17 cellular contexts compared by ENCODE assay signal in genomic region chr1:54851406-54851805, GRCh38. TPM values are rescaled to one million over a fixed set of nuclear protein-coding genes. Genes with fewer than 3 reads are reported as not detected.
A peak's percentile ranks its signal among the peaks of the same experiment; 100 is the strongest.
DNase-seq lines count a peak whose midpoint lies in the region; TF ChIP-seq lines count a peak whose summit lies in the region.
"Had no signal": no experiment of that assay in that cellular context is flagged by ENCODE, and none has a peak within 500 bp of the region (broad histone marks: within the 10 kb centered on the region; RNA-seq: fewer than 3 reads in every experiment).

No MANE protein-coding gene starts in this region.

- H3K27ac ChIP-seq in SJSA1, result peak overlapping the region; percentile 39
- peak overlapping the region; percentile 50 to 77 (median 68) for H3K27ac ChIP-seq in esophagus squamous epithelium
- H3K27ac ChIP-seq: A549 had no signal

- H3K36me3 ChIP-seq in SJSA1, result peaks cover 51% of the 10 kb centered on the region
- peaks cover 11 to 96% (median 27%) of the 10 kb centered on the region in 3 donors for H3K36me3 ChIP-seq in esophagus squamous epithelium

- H3K4me1 ChIP-seq in SJSA1 (replicated peaks) (peaks cover 12% of the 10 kb centered on the region), esophagus squamous epithelium (peaks cover 9 to 75% (median 12%) of the 10 kb centered on the region in 3 donors)

- WGBS in esophagus squamous epithelium, 2 donors, result 89% methylated on average over 6 of the region's 9 CpGs; no CpG with 5 or more reads in 1 of the 2 donors

- H3K9me3 ChIP-seq in SJSA1 (replicated peaks), result no peaks in the 10 kb centered on the region; the same call in 1 of the 2 replicates
- no peaks in the 10 kb centered on the region for H3K9me3 ChIP-seq in esophagus squamous epithelium
- H3K9me3 ChIP-seq: A549 had no signal

- no peak for TF ChIP-seq POLR2A in esophagus squamous epithelium (IDR thresholded peaks at IDR 0.05)

- H3K4me3 ChIP-seq in SJSA1 (no peak overlapping the region), esophagus squamous epithelium (no peak overlapping the region)
- H3K4me3 ChIP-seq: A549 had no signal

- BruUV-seq in Calu3 (replicated peaks; lab: Mats Ljungman, UMichigan), result no TSS peak

- CTCF ChIA-PET in Calu3 (lab: Charles Lee), result interaction anchor here (0.6 kb wide), 1 partner anchor 1665 kb away, joined by 5 read pairs; no protein-coding TSS in a partner anchor

- intact Hi-C loops in Calu3 (cut with micrococcal nuclease; ENCODE audit: unreplicated experiment) (no loop called here), esophagus squamous epithelium (cut with DNase I) (no loop called here)
- intact Hi-C loops in activated T-helper 1 cell treated with anti-CD3 and anti-CD28 coated beads, Interleukin-12 subunit alpha, Interleukin-12 subunit beta, Interleukin-2, Interleukin-4 antibody, amounts not matched to agents 30 ng/mL and 10 ng/mL and 1 ng/mL, durations not matched to agents 14 hours and 24 hours and 36 hours (cut with micrococcal nuclease), result no loop called here

- peak overlapping the region; percentile 42 for H3K27ac Mint-ChIP-seq in Calu3 (ENCODE audit: unreplicated experiment)
- H3K27ac Mint-ChIP-seq in activated T-helper 1 cell treated with anti-CD3 and anti-CD28 coated beads, Interleukin-12 subunit alpha, Interleukin-12 subunit beta, Interleukin-2, Interleukin-4 antibody, amounts not matched to agents 30 ng/mL and 10 ng/mL and 1 ng/mL, durations not matched to agents 14 hours and 24 hours and 36 hours, result no peak overlapping the region

- no peaks in the 10 kb centered on the region for H3K9me3 Mint-ChIP-seq in Calu3 (ENCODE audit: low read depth, unreplicated experiment)
- no peaks in the 10 kb centered on the region for H3K9me3 Mint-ChIP-seq in activated T-helper 1 cell treated with anti-CD3 and anti-CD28 coated beads, Interleukin-12 subunit alpha, Interleukin-12 subunit beta, Interleukin-2, Interleukin-4 antibody, amounts not matched to agents 30 ng/mL and 10 ng/mL and 1 ng/mL, durations not matched to agents 14 hours and 24 hours and 36 hours

- H3K4me3 Mint-ChIP-seq in Calu3 (ENCODE audit: low read depth, unreplicated experiment), result no peak overlapping the region
- no peak overlapping the region for H3K4me3 Mint-ChIP-seq in activated T-helper 1 cell treated with anti-CD3 and anti-CD28 coated beads, Interleukin-12 subunit alpha, Interleukin-12 subunit beta, Interleukin-2, Interleukin-4 antibody, amounts not matched to agents 30 ng/mL and 10 ng/mL and 1 ng/mL, durations not matched to agents 14 hours and 24 hours and 36 hours
- H3K4me3 Mint-ChIP-seq: CD4-positive, CD25-positive, alpha-beta regulatory T cell had no signal

- H3K27me3 Mint-ChIP-seq in Calu3 (ENCODE audit: unreplicated experiment), result no peaks in the 10 kb centered on the region
- no peaks in the 10 kb centered on the region for H3K27me3 Mint-ChIP-seq in activated T-helper 1 cell treated with anti-CD3 and anti-CD28 coated beads, Interleukin-12 subunit alpha, Interleukin-12 subunit beta, Interleukin-2, Interleukin-4 antibody, amounts not matched to agents 30 ng/mL and 10 ng/mL and 1 ng/mL, durations not matched to agents 14 hours and 24 hours and 36 hours (ENCODE audit: insufficient read depth)
- H3K27me3 Mint-ChIP-seq: CD4-positive, CD25-positive, alpha-beta regulatory T cell had no signal

- H3K36me3 Mint-ChIP-seq in Calu3 (ENCODE audit: insufficient read depth, unreplicated experiment), result peaks cover 75% of the 10 kb centered on the region
- peaks cover 44% of the 10 kb centered on the region for H3K36me3 Mint-ChIP-seq in activated T-helper 1 cell treated with anti-CD3 and anti-CD28 coated beads, Interleukin-12 subunit alpha, Interleukin-12 subunit beta, Interleukin-2, Interleukin-4 antibody, amounts not matched to agents 30 ng/mL and 10 ng/mL and 1 ng/mL, durations not matched to agents 14 hours and 24 hours and 36 hours (ENCODE audit: low read depth)

- TF ChIP-seq CTCF in Calu3 (IDR thresholded peaks at IDR 0.05; ENCODE audit: unreplicated experiment) (no peak), esophagus squamous epithelium (IDR thresholded peaks at IDR 0.05) (no peak)

- DNase-seq in Calu3 (no peak), SJSA1 (ENCODE audit: low read depth in 1 of 2, low spot score in 2 of 2) (no peak), esophagus squamous epithelium (lab: John Stamatoyannopoulos, UW) (no peak), mesenteric fat pad (ENCODE audit: low spot score) (peak; percentile 79), COLO668 (lab: John Stamatoyannopoulos, UW; ENCODE audit: unreplicated experiment) (no peak)
- no peak for DNase-seq in stimulated activated CD4-positive, alpha-beta T cell treated with anti-CD3 and anti-CD28 coated beads, Interleukin-2, amount 100 ng/mL, for 48 hours
- no peak for DNase-seq in activated T-helper 1 cell treated with anti-CD3 and anti-CD28 coated beads, Interleukin-12 subunit alpha, Interleukin-12 subunit beta, Interleukin-2, Interleukin-4 antibody, amounts not matched to agents 30 ng/mL and 10 ng/mL and 1 ng/mL, durations not matched to agents 14 hours and 24 hours and 36 hours (ENCODE audit: low spot score)
- DNase-seq in stimulated activated CD4-positive, alpha-beta T cell treated with anti-CD3 and anti-CD28 coated beads, Interleukin-4, amount 100 ng/mL, for 4 hours, result no peak
- DNase-seq: AML-193; CD4-positive, CD25-positive, alpha-beta regulatory T cell; DND-41; GDM1; NCI-H1417 treated with DMSO at 0.1 percent for 48 hours; NCI-H2029 treated with DMSO at 0.1 percent for 48 hours; NCI-H524 treated with DMSO at 0.1 percent for 48 hours had no signal

- H3K27me3 ChIP-seq in SJSA1 (replicated peaks) (no peaks in the 10 kb centered on the region), esophagus squamous epithelium (no peaks in the 10 kb centered on the region)

- peaks cover 27% of the 10 kb centered on the region for H3K4me1 Mint-ChIP-seq in Calu3 (ENCODE audit: low read depth, unreplicated experiment)
- no peaks in the 10 kb centered on the region for H3K4me1 Mint-ChIP-seq in activated T-helper 1 cell treated with anti-CD3 and anti-CD28 coated beads, Interleukin-12 subunit alpha, Interleukin-12 subunit beta, Interleukin-2, Interleukin-4 antibody, amounts not matched to agents 30 ng/mL and 10 ng/mL and 1 ng/mL, durations not matched to agents 14 hours and 24 hours and 36 hours (ENCODE audit: low read depth)
- H3K4me1 Mint-ChIP-seq: CD4-positive, CD25-positive, alpha-beta regulatory T cell had no signal

RNA-seq across cellular contexts. Expression of gene DHCR24, which starts 35.6 kb away (rescaled TPM):
- total RNA-seq in Calu3 (2022), result 448 and 469 TPM in 2 replicates
- total RNA-seq in SJSA1 (2014; rRNA removed; shearing (Covaris generic)), result 42.9 and 65.8 TPM in 2 replicates
- total RNA-seq in esophagus squamous epithelium, result 100 to 1,000 TPM; 285 to 499 (median 340) TPM
- total RNA-seq in mesenteric fat pad, result 115 TPM
- total RNA-seq in activated T-helper 1 cell treated with anti-CD3 and anti-CD28 coated beads, Interleukin-12 subunit alpha, Interleukin-12 subunit beta, Interleukin-2, Interleukin-4 antibody, amounts not matched to agents 30 ng/mL and 10 ng/mL and 1 ng/mL, durations not matched to agents 14 hours and 24 hours and 36 hours, result 206 and 211 TPM in 2 replicates

RNA-seq across cellular contexts. Expression of gene TTC22, which starts 50.3 kb away (rescaled TPM):
- total RNA-seq in Calu3 (2022) (17.2 and 17.4 TPM in 2 replicates), esophagus squamous epithelium (100 to 1,000 TPM in 3 of 4 donors, 10 to 100 TPM in 1; 73.4 to 323 (median 141) TPM), mesenteric fat pad (not detected)
- total RNA-seq in SJSA1 (2014; rRNA removed; shearing (Covaris generic)), result not detected in 2 replicates
- 2.2 and 2.3 TPM in 2 replicates for total RNA-seq in activated T-helper 1 cell treated with anti-CD3 and anti-CD28 coated beads, Interleukin-12 subunit alpha, Interleukin-12 subunit beta, Interleukin-2, Interleukin-4 antibody, amounts not matched to agents 30 ng/mL and 10 ng/mL and 1 ng/mL, durations not matched to agents 14 hours and 24 hours and 36 hours
- total RNA-seq: OCI-LY7 had no signal
